Comparison of ENCODE assay signal across 20 cellular contexts in genomic region chr5:86881493-86882090, GRCh38.
"Had no signal": no experiment of that assay in that cellular context is flagged by ENCODE, and none has a peak within 500 bp of the region (broad histone marks: within the 10 kb centered on the region; RNA-seq: fewer than 3 reads in every experiment).

No MANE protein-coding gene starts in this region.

- H3K36me3 ChIP-seq: heart left ventricle, pancreas, prostate gland, stomach, tibial artery had no signal

- DNase-seq: activated T-cell treated with anti-CD3 and anti-CD28 coated beads for 4 hours, cortex of kidney, kidney, stomach, tibial artery had no signal

- H3K9me3 ChIP-seq: heart left ventricle, pancreas, prostate gland, stomach, tibial artery had no signal

- H3K9me3 Mint-ChIP-seq: activated T-cell treated with anti-CD3 and anti-CD28 coated beads, Interleukin-2, amount 50 U/mL, for 72 hours; brain; mesothelial cell of epicardium; naive B cell; nephron progenitor cell; stimulated activated naive B cell treated with anti-CD40 and anti-IgM and Interleukin-4, amounts not matched to agents 10 μg/mL and 1 μg/mL and 100 μg/mL, for 72 hours; T-cell had no signal

- H3K4me1 Mint-ChIP-seq: activated CD4-positive, alpha-beta T cell treated with anti-CD3 and anti-CD28 coated beads for 36 hours; immature natural killer cell; naive B cell; nephron progenitor cell; stimulated activated naive B cell treated with anti-CD40 and anti-IgM and Interleukin-4, amounts not matched to agents 10 μg/mL and 1 μg/mL and 100 μg/mL, for 72 hours; T-cell had no signal

- H3K36me3 Mint-ChIP-seq: activated naive CD8-positive, alpha-beta T cell; brain; immature natural killer cell; mesothelial cell of epicardium; naive B cell; stimulated activated naive B cell treated with anti-CD40 and anti-IgM and Interleukin-4, amounts not matched to agents 10 μg/mL and 1 μg/mL and 100 μg/mL, for 72 hours; T-cell had no signal

- H3K27ac Mint-ChIP-seq: activated CD4-positive, alpha-beta T cell treated with anti-CD3 and anti-CD28 coated beads for 36 hours; activated naive CD8-positive, alpha-beta T cell; activated T-cell treated with anti-CD3 and anti-CD28 coated beads, Interleukin-2, amount 50 U/mL, for 72 hours; immature natural killer cell; mesothelial cell of epicardium; naive B cell; nephron progenitor cell; stimulated activated naive B cell treated with anti-CD40 and anti-IgM and Interleukin-4, amounts not matched to agents 10 μg/mL and 1 μg/mL and 100 μg/mL, for 72 hours; T-cell had no signal

- H3K4me3 ChIP-seq: heart left ventricle, lung, pancreas, prostate gland, stomach, tibial artery had no signal

- H3K4me3 Mint-ChIP-seq: activated CD4-positive, alpha-beta T cell treated with anti-CD3 and anti-CD28 coated beads for 36 hours; activated naive CD8-positive, alpha-beta T cell; activated T-cell treated with anti-CD3 and anti-CD28 coated beads, Interleukin-2, amount 50 U/mL, for 72 hours; brain; immature natural killer cell; mesothelial cell of epicardium; nephron progenitor cell; stimulated activated naive B cell treated with anti-CD40 and anti-IgM and Interleukin-4, amounts not matched to agents 10 μg/mL and 1 μg/mL and 100 μg/mL, for 72 hours; T-cell had no signal

- H3K27me3 ChIP-seq: foreskin keratinocyte, heart left ventricle, pancreas, stomach, tibial artery had no signal

- H3K27ac ChIP-seq: foreskin keratinocyte, pancreas, prostate gland, stomach, tibial artery had no signal

- H3K4me1 ChIP-seq: foreskin keratinocyte, pancreas, prostate gland, stomach had no signal
